8 cellular contexts compared by ENCODE assay signal in genomic region chr14:100078997-100079561, GRCh38. TPM values are rescaled to one million over a fixed set of nuclear protein-coding genes. Genes with fewer than 3 reads are reported as not detected.
A peak's percentile ranks its signal among the peaks of the same experiment; 100 is the strongest.
DNase-seq lines count a peak whose midpoint lies in the region; ATAC-seq, FAIRE-seq and TF ChIP-seq lines count a peak whose summit lies in the region.

No MANE protein-coding gene starts in this region.

- CTCF ChIA-PET in endothelial cell of umbilical vein (lab: Charles Lee), result no interaction called here

- no peak for TF ChIP-seq POLR2A in endothelial cell of umbilical vein (IDR thresholded peaks at IDR 0.05; ENCODE audit: low read depth, low read length)

- intact Hi-C loops in endothelial cell of umbilical vein (cut with micrococcal nuclease), result no loop called here

- H3K4me2 ChIP-seq in endothelial cell of umbilical vein (ENCODE audit: insufficient read depth, low read length), result no peak overlapping the region

- H3K4me3 ChIP-seq in endothelial cell of umbilical vein (replicated peaks in 1 of 3; ENCODE audit: insufficient read depth in 1 of 3, low read depth in 1 of 3, low read length in 3 of 3), result no peak overlapping the region

- no peaks in the 10 kb centered on the region for H3K79me2 ChIP-seq in endothelial cell of umbilical vein (ENCODE audit: control insufficient read depth, insufficient read depth, low read length)

- FAIRE-seq in endothelial cell of umbilical vein (lab: Jason Lieb, UNC) (no peak), urothelium cell line (lab: Jason Lieb, UNC) (no peak)

- DNase-seq in Ammon's horn (ENCODE audit: low spot score) (peak; percentile 40), NCI-H128 (lab: John Stamatoyannopoulos, UW; ENCODE audit: unreplicated experiment) (peak; percentile 9), endothelial cell of umbilical vein (ENCODE audit: low read depth, low spot score) (peak; percentile 9), urothelium cell line (ENCODE audit: low spot score) (no peak), hepatic stellate cell (ENCODE audit: low spot score) (no peak)
- peak; percentile 50 to 69 for DNase-seq in activated CD8-positive, alpha-beta memory T cell treated with anti-CD3 and anti-CD28 coated beads for 4 hours (ENCODE audit: low read depth in 2 of 2)
- peak; percentile 80 for DNase-seq in stimulated activated CD4-positive, alpha-beta T cell treated with anti-CD3 and anti-CD28 coated beads, Interleukin-15, amount 100 ng/mL, for 24 hours

- dilution Hi-C loops in endothelial cell of umbilical vein (cut with MboI; ENCODE audit: extremely low pct_ligation_motif_present, low sequenced_read_pairs), result no loop called here

- H3K27ac ChIP-seq in endothelial cell of umbilical vein (ENCODE audit: insufficient read depth, low read depth, low read length), result no peak overlapping the region

- TF ChIP-seq CTCF in endothelial cell of umbilical vein (IDR thresholded peaks at IDR 0.05; ENCODE audit: extremely low read depth in 1 of 2, insufficient read depth in 1 of 2, low read depth in 1 of 2, low read length in 2 of 2), result no peak

- POLR2A ChIA-PET in endothelial cell of umbilical vein (lab: Charles Lee), result no interaction called here

- H3K4me1 ChIP-seq in endothelial cell of umbilical vein (ENCODE audit: control insufficient read depth, extremely low read depth, insufficient read depth, low read length), result no peaks in the 10 kb centered on the region

- BruUV-seq in endothelial cell of umbilical vein (replicated peaks; lab: Mats Ljungman, UMichigan), result no TSS peak

- H2AFZ ChIP-seq in endothelial cell of umbilical vein (ENCODE audit: low read depth, low read length), result no peak overlapping the region

- ATAC-seq in GM21576 (IDR thresholded peaks at IDR 0.05; ENCODE audit: unreplicated experiment), result peak; percentile 61

- no peaks in the 10 kb centered on the region for H4K20me1 ChIP-seq in endothelial cell of umbilical vein (replicated peaks; ENCODE audit: control insufficient read depth, extremely low read depth, insufficient read depth, low read length)

- no peaks in the 10 kb centered on the region for H3K27me3 ChIP-seq in endothelial cell of umbilical vein (ENCODE audit: control insufficient read depth in 2 of 2, insufficient read depth in 2 of 2, low read length in 2 of 2)

- no peaks in the 10 kb centered on the region for H3K9me1 ChIP-seq in endothelial cell of umbilical vein (replicated peaks; ENCODE audit: control insufficient read depth, extremely low read depth, insufficient read depth, low read length)

- H3K9ac ChIP-seq in endothelial cell of umbilical vein (replicated peaks; ENCODE audit: extremely low read depth, insufficient read depth, low read length), result no peak overlapping the region

- no peaks in the 10 kb centered on the region for H3K9me3 ChIP-seq in endothelial cell of umbilical vein (replicated peaks; ENCODE audit: control insufficient read depth, insufficient read depth, low read length)

- H3K36me3 ChIP-seq in endothelial cell of umbilical vein (ENCODE audit: control insufficient read depth in 2 of 2, extremely low read depth in 1 of 2, insufficient read depth in 2 of 2, low read length in 2 of 2), result no peaks in the 10 kb centered on the region

TF ChIP-seq in endothelial cell of umbilical vein, 7 proteins besides CTCF, POLR2A, EP300 and RAD21:
- no peak for TF ChIP-seq EZH2 (IDR thresholded peaks at IDR 0.05; ENCODE audit: borderline replicate concordance, low read depth, low read length, severe bottlenecking)
- TF ChIP-seq JUN (IDR thresholded peaks at IDR 0.05; ENCODE audit: borderline replicate concordance, insufficient read depth, insufficient read length, low read depth), result no peak
- no peak for TF ChIP-seq MAX (IDR thresholded peaks at IDR 0.05; ENCODE audit: insufficient read depth, insufficient read length)
- TF ChIP-seq GATA2 (IDR thresholded peaks at IDR 0.05; ENCODE audit: insufficient read depth, insufficient read length, low read depth, low read length), result no peak
- TF ChIP-seq MYC (IDR thresholded peaks at IDR 0.05; ENCODE audit: low read depth, low read length), result no peak
- TF ChIP-seq POLR2AphosphoS5 (IDR thresholded peaks at IDR 0.05; ENCODE audit: insufficient read depth, low read depth, low read length), result no peak
- TF ChIP-seq FOS (IDR thresholded peaks at IDR 0.05; ENCODE audit: borderline replicate concordance, insufficient read depth, low read length), result no peak

RNA-seq across cellular contexts. Expression of gene EVL, which starts 13.9 kb away (rescaled TPM):
- 61.9 and 62.5 TPM in 2 replicates for total RNA-seq in endothelial cell of umbilical vein
- polyA plus RNA-seq in endothelial cell of umbilical vein, result 34.6 and 36.5 TPM in 2 replicates
- 29.6 and 33.9 TPM in 2 replicates for polyA plus RNA-seq in endothelial cell of umbilical vein (2011; cell fraction: cytosol; rRNA removed)
- polyA plus RNA-seq in endothelial cell of umbilical vein (2011; cell fraction: nucleus; rRNA removed), result 164 and 173 TPM in 2 replicates
- 46.6 and 50.4 TPM in 2 replicates for polyA plus RNA-seq in endothelial cell of umbilical vein (2012)
- polyA minus RNA-seq in endothelial cell of umbilical vein, result 40.0 and 48.4 TPM in 2 replicates
- 4.7 TPM for polyA minus RNA-seq in endothelial cell of umbilical vein (2011; cell fraction: cytosol; rRNA and poly(A)+ RNA removed)
- 50.3 and 54.3 TPM in 2 replicates for polyA minus RNA-seq in endothelial cell of umbilical vein (2011; cell fraction: nucleus; rRNA and poly(A)+ RNA removed)

Comparison
In these comparisons a context has a peak if more than half of its experiments do, and no peak if none do; other contexts are left out.
1. DNase-seq: peak in Ammon's horn (single experiment), NCI-H128 (single experiment), activated CD8-positive, alpha-beta memory T cell treated with anti-CD3 and anti-CD28 coated beads for 4 hours (2 of 2), endothelial cell of umbilical vein (single experiment) and stimulated activated CD4-positive, alpha-beta T cell treated with anti-CD3 and anti-CD28 coated beads, Interleukin-15, amount 100 ng/mL, for 24 hours (single experiment); none in urothelium cell line (single experiment) and hepatic stellate cell (single experiment).